8 cellular contexts compared by ENCODE assay signal in genomic region chr19:41175825-41176734, GRCh38. TPM values are rescaled to one million over a fixed set of nuclear protein-coding genes. Genes with fewer than 3 reads are reported as not detected.
DNase-seq lines count a peak whose midpoint lies in the region; ATAC-seq and TF ChIP-seq lines count a peak whose summit lies in the region.

No MANE protein-coding gene starts in this region.

- H3K36me3 ChIP-seq in CD8-positive, alpha-beta T cell (ENCODE audit: insufficient read depth, low read length) = no peaks in the 10 kb centered on the region
- H3K36me3 ChIP-seq in prostate gland = no peaks in the 10 kb centered on the region

- intact Hi-C loops in CD8-positive, alpha-beta T cell (cut with DNase I, micrococcal nuclease) = no loop called here
- intact Hi-C loops in prostate gland (cut with DNase I) = no loop called here

- H3K4me3 ChIP-seq in CD8-positive, alpha-beta T cell (ENCODE audit: low read depth, low read length) = no peak overlapping the region
- H3K4me3 ChIP-seq in prostate gland = no peak overlapping the region

- no peaks in the 10 kb centered on the region for H3K36me3 Mint-ChIP-seq in CD8-positive, alpha-beta T cell
- no peaks in the 10 kb centered on the region for H3K36me3 Mint-ChIP-seq in activated T-cell treated with anti-CD3 and anti-CD28 coated beads, Interleukin-2, amount 50 U/mL, for 72 hours (ENCODE audit: insufficient read depth in 2 of 2)

- CTCF ChIA-PET in CD8-positive, alpha-beta T cell (lab: Charles Lee) = no interaction called here

- no peaks in the 10 kb centered on the region for H3K27me3 ChIP-seq in CD8-positive, alpha-beta T cell (ENCODE audit: insufficient read depth, low read length)
- H3K27me3 ChIP-seq in prostate gland (replicated peaks; ENCODE audit: insufficient read depth) = no peaks in the 10 kb centered on the region

- POLR2A ChIA-PET in CD8-positive, alpha-beta T cell (lab: Charles Lee) = interaction anchor here (1.4 kb wide), 1 partner anchor 88 kb away, joined by 4 read pairs; the partner anchor contains the start of gene HNRNPUL1

- 14% methylated on average over 13 of the region's 13 CpGs for WGBS in prostate gland

- H3K4me1 Mint-ChIP-seq in CD8-positive, alpha-beta T cell (ENCODE audit: low read depth) = peaks cover 20% of the 10 kb centered on the region
- H3K4me1 Mint-ChIP-seq in activated T-cell treated with anti-CD3 and anti-CD28 coated beads, Interleukin-2, amount 50 U/mL, for 72 hours (ENCODE audit: low read depth) = peaks cover 15% of the 10 kb centered on the region

- peak overlapping the region; percentile 20 for H3K4me3 Mint-ChIP-seq in CD8-positive, alpha-beta T cell
- H3K4me3 Mint-ChIP-seq in activated T-cell treated with anti-CD3 and anti-CD28 coated beads, Interleukin-2, amount 50 U/mL, for 72 hours = peak overlapping the region; percentile 42 to 73

- ATAC-seq in CD8-positive, alpha-beta T cell = peak; percentile 93
- ATAC-seq in activated T-cell treated with anti-CD3 and anti-CD28 coated beads, Interleukin-2, amount 50 U/mL, for 72 hours (replicated peaks in 1 of 2) = peak; percentile 85 to 95
- ATAC-seq in GM18873 (IDR thresholded peaks at IDR 0.05; ENCODE audit: low FRiP score, unreplicated experiment) (no peak), HG03045 (IDR thresholded peaks at IDR 0.05; ENCODE audit: unreplicated experiment) (no peak)

- H3K27ac ChIP-seq in CD8-positive, alpha-beta T cell (ENCODE audit: low read depth, low read length) = no peak overlapping the region
- H3K27ac ChIP-seq in prostate gland = peak overlapping the region in 1 of 2 donors; percentile 48

- H3K27ac Mint-ChIP-seq in CD8-positive, alpha-beta T cell = peak overlapping the region; percentile 55
- H3K27ac Mint-ChIP-seq in activated T-cell treated with anti-CD3 and anti-CD28 coated beads, Interleukin-2, amount 50 U/mL, for 72 hours = peak overlapping the region; percentile 48

- no peak for TF ChIP-seq CTCF in CD8-positive, alpha-beta T cell (IDR thresholded peaks at IDR 0.05)
- no peak for TF ChIP-seq CTCF in prostate gland (IDR thresholded peaks at IDR 0.05)

- no peaks in the 10 kb centered on the region for H3K27me3 Mint-ChIP-seq in CD8-positive, alpha-beta T cell (ENCODE audit: low read depth)
- no peaks in the 10 kb centered on the region for H3K27me3 Mint-ChIP-seq in activated T-cell treated with anti-CD3 and anti-CD28 coated beads, Interleukin-2, amount 50 U/mL, for 72 hours (ENCODE audit: low read depth)

- H3K9me3 Mint-ChIP-seq in CD8-positive, alpha-beta T cell = no peaks in the 10 kb centered on the region
- no peaks in the 10 kb centered on the region for H3K9me3 Mint-ChIP-seq in activated T-cell treated with anti-CD3 and anti-CD28 coated beads, Interleukin-2, amount 50 U/mL, for 72 hours

- H3K4me1 ChIP-seq in CD8-positive, alpha-beta T cell (ENCODE audit: insufficient read depth, low read length) = peaks cover 15% of the 10 kb centered on the region
- H3K4me1 ChIP-seq in prostate gland (replicated peaks) = no peaks in the 10 kb centered on the region

- DNase-seq in CD8-positive, alpha-beta T cell = peak in 6 of 7 experiments; percentile 31 to 77 (median 50)
- peak; percentile 98 for DNase-seq in NOMO-1 treated with dmso at 0.1 percent for 144 hours (lab: John Stamatoyannopoulos, UW; ENCODE audit: unreplicated experiment)
- peak; percentile 28 to 51 for DNase-seq in activated T-cell treated with anti-CD3 and anti-CD28 coated beads, Interleukin-2, amount 50 U/mL, for 72 hours
- DNase-seq in globus pallidus (ENCODE audit: low spot score) = peak; percentile 57
- peak; percentile 74 for DNase-seq in prostate gland (ENCODE audit: low spot score)
- no peak for DNase-seq in NK-92 treated with Interleukin-12 subunit alpha and Interleukin-12 subunit beta, amount 100 ng/mL, for 24 hours (lab: John Stamatoyannopoulos, UW)

- no peak for TF ChIP-seq POLR2A in prostate gland (IDR thresholded peaks at IDR 0.05)

- no peaks in the 10 kb centered on the region for H3K9me3 ChIP-seq in CD8-positive, alpha-beta T cell (ENCODE audit: low read length)
- no peaks in the 10 kb centered on the region for H3K9me3 ChIP-seq in prostate gland

RNA-seq across cellular contexts. Expression of gene CYP2S1, which starts 16.9 kb away (rescaled TPM):
- total RNA-seq in CD8-positive, alpha-beta T cell = under 1 TPM; 0.39 to 0.41 TPM
- total RNA-seq in activated T-cell treated with anti-CD3 and anti-CD28 coated beads, Interleukin-2, amount 50 U/mL, for 72 hours = 1 to 10 TPM in 1 of 2 donors, under 1 TPM in 1; 0.35 to 1.2 TPM
- total RNA-seq in prostate gland = 1 to 10 TPM; 1.1 to 4.2 TPM

RNA-seq across cellular contexts. Expression of gene AXL, which starts 42.9 kb away (rescaled TPM):
- under 1 TPM in 1 of 2 experiments, not detected in 1; 0.22 TPM for total RNA-seq in CD8-positive, alpha-beta T cell
- total RNA-seq in activated T-cell treated with anti-CD3 and anti-CD28 coated beads, Interleukin-2, amount 50 U/mL, for 72 hours = under 1 TPM; 0.17 to 0.44 TPM
- total RNA-seq in prostate gland = 100 to 1,000 TPM in 1 of 2 donors, 10 to 100 TPM in 1; 26.1 to 168 TPM

Comparison
In these comparisons a context has a peak if more than half of its experiments do, and no peak if none do; other contexts are left out.
1. ATAC-seq: peak in CD8-positive, alpha-beta T cell (single experiment) and activated T-cell treated with anti-CD3 and anti-CD28 coated beads, Interleukin-2, amount 50 U/mL, for 72 hours (2 of 2); none in GM18873 (single experiment) and HG03045 (single experiment).
2. RNA of gene AXL, which starts 42.9 kb away (total RNA-seq): 26.1 to 168 TPM in prostate gland; 0.17 to 0.44 TPM in activated T-cell treated with anti-CD3 and anti-CD28 coated beads, Interleukin-2, amount 50 U/mL, for 72 hours and 0.22 TPM in CD8-positive, alpha-beta T cell; every median in the first group is over 10 times any median in the second.